Comparison of ENCODE assay signal across 8 cellular contexts in genomic region chr6:33454009-33454946, GRCh38. TPM values are rescaled to one million over a fixed set of nuclear protein-coding genes. Genes with fewer than 3 reads are reported as not detected.
DNase-seq lines count a peak whose midpoint lies in the region; ATAC-seq and TF ChIP-seq lines count a peak whose summit lies in the region.

ZBTB9 (plus strand) TSS chr6:33454576; CDS start chr6:33455101, 525 bp downstream.

- no peaks in the 10 kb centered on the region for H3K9me3 ChIP-seq in CD4-positive, CD25-positive, alpha-beta regulatory T cell (ENCODE audit: control insufficient read depth in 2 of 2, low read length in 2 of 2)
- H3K9me3 ChIP-seq in right lobe of liver: no peaks in the 10 kb centered on the region

- peak within 1 kb of the TSS; percentile 97 to 100 (median 99) for H3K4me3 Mint-ChIP-seq in CD4-positive, CD25-positive, alpha-beta regulatory T cell

- intact Hi-C loops in dorsolateral prefrontal cortex (cut with DNase I): loop anchor here (1.0 to 10.0 kb wide), 7 partner anchors 25 to 341 kb away; partner anchors contain the start of genes CUTA (in 1 of the 2), KIFC1 (in 1 of the 2) and UQCC2 (in 1 of the 2)
- intact Hi-C loops in right lobe of liver (cut with DNase I): no loop called here

- peaks cover 10% of the 10 kb centered on the region for H3K36me3 ChIP-seq in CD4-positive, CD25-positive, alpha-beta regulatory T cell (ENCODE audit: control insufficient read depth, insufficient read depth, low read length)
- H3K36me3 ChIP-seq in right lobe of liver: no peaks in the 10 kb centered on the region

- H3K27ac Mint-ChIP-seq in CD4-positive, CD25-positive, alpha-beta regulatory T cell: peak within 1 kb of the TSS; percentile 91 to 98 (median 96)

- peak; percentile 91 for TF ChIP-seq POLR2A in right lobe of liver (IDR thresholded peaks at IDR 0.05)

- H3K27me3 ChIP-seq in CD4-positive, CD25-positive, alpha-beta regulatory T cell (ENCODE audit: control insufficient read depth, insufficient read depth, low read length): no peaks in the 10 kb centered on the region
- H3K27me3 ChIP-seq in dorsolateral prefrontal cortex (no peaks in the 10 kb centered on the region), right lobe of liver (no peaks in the 10 kb centered on the region)

- DNase-seq in CD4-positive, CD25-positive, alpha-beta regulatory T cell: peak; percentile 93 to 96 (median 94)
- DNase-seq in NCI-H774 (lab: John Stamatoyannopoulos, UW): peak; percentile 96
- DNase-seq in activated CD4-positive, alpha-beta T cell treated with anti-CD3 and anti-CD28 coated beads, Interleukin-2, amount 50 U/mL, for 48 hours: peak; percentile 93 to 96
- DNase-seq in dorsolateral prefrontal cortex: peak; percentile 95 to 99 (median 96)
- peak; percentile 97 for DNase-seq in right lobe of liver
- peak; percentile 95 for DNase-seq in stimulated activated CD4-positive, alpha-beta T cell treated with anti-CD3 and anti-CD28 coated beads, Interleukin-4, amount 100 ng/mL, for 24 hours

- TF ChIP-seq CTCF in dorsolateral prefrontal cortex (IDR thresholded peaks at IDR 0.05 in 54 of 56, conservative IDR thresholded peaks at IDR 0.05 in 2 of 56; ENCODE audit: low read depth in 1 of 56, partially characterized antibody in 56 of 56) (peak in 39 of 56 donors; percentile 9 to 59 (median 32)), right lobe of liver (IDR thresholded peaks at IDR 0.05) (peak in 1 of 4 donors; percentile 6)

- peak within 1 kb of the TSS; percentile 70 for H3K27ac ChIP-seq in CD4-positive, CD25-positive, alpha-beta regulatory T cell (ENCODE audit: insufficient read depth, low read length, poor library complexity, severe bottlenecking)
- H3K27ac ChIP-seq in dorsolateral prefrontal cortex (peak within 1 kb of the TSS in 57 of 59 donors; percentile 7 to 90 (median 73)), right lobe of liver (peak within 1 kb of the TSS; percentile 25 to 58 (median 58))

- peak within 1 kb of the TSS; percentile 88 for H3K4me3 ChIP-seq in CD4-positive, CD25-positive, alpha-beta regulatory T cell (ENCODE audit: low read depth, low read length)
- H3K4me3 ChIP-seq in dorsolateral prefrontal cortex (peak within 1 kb of the TSS; percentile 54 to 99 (median 88)), right lobe of liver (peak within 1 kb of the TSS; percentile 79 to 93 (median 90))

- no peaks in the 10 kb centered on the region for H3K27me3 Mint-ChIP-seq in CD4-positive, CD25-positive, alpha-beta regulatory T cell

- peak; percentile 100 for ATAC-seq in CD4-positive, CD25-positive, alpha-beta regulatory T cell (ENCODE audit: low read depth in 2 of 2)
- ATAC-seq in GM19438 (IDR thresholded peaks at IDR 0.05; ENCODE audit: low read depth, unreplicated experiment): peak; percentile 95
- ATAC-seq in HG03571 (IDR thresholded peaks at IDR 0.05; ENCODE audit: unreplicated experiment): peak; percentile 98
- peak; percentile 98 to 100 (median 99) for ATAC-seq in right lobe of liver

- peaks cover 0 to 2% (median 0%) of the 10 kb centered on the region in 7 donors for H3K9me3 Mint-ChIP-seq in CD4-positive, CD25-positive, alpha-beta regulatory T cell

- H3K36me3 Mint-ChIP-seq in CD4-positive, CD25-positive, alpha-beta regulatory T cell: peaks cover 13% of the 10 kb centered on the region

- 0% methylated on average over 10 of the region's 65 CpGs for WGBS in right lobe of liver (ENCODE audit: insufficient coverage, low coverage, low lambda C conversion rate, missing lambda C conversion rate)

- peaks cover 28% of the 10 kb centered on the region for H3K4me1 ChIP-seq in CD4-positive, CD25-positive, alpha-beta regulatory T cell (ENCODE audit: control insufficient read depth, insufficient read depth, low read length, poor library complexity, severe bottlenecking)
- H3K4me1 ChIP-seq in right lobe of liver: peaks cover 0 to 5% (median 0%) of the 10 kb centered on the region in 4 donors

- H3K4me1 Mint-ChIP-seq in CD4-positive, CD25-positive, alpha-beta regulatory T cell: peaks cover 11 to 49% (median 23%) of the 10 kb centered on the region in 4 donors

RNA-seq across cellular contexts. Expression of gene ZBTB9, which starts in this region (rescaled TPM):
- 8.6 TPM for total RNA-seq in CD4-positive, CD25-positive, alpha-beta regulatory T cell
- polyA plus RNA-seq in CD4-positive, CD25-positive, alpha-beta regulatory T cell: 10 to 100 TPM in 1 of 4 donors, 1 to 10 TPM in 3; 4.5 to 11.7 (median 6.8) TPM
- 10 to 100 TPM in 12 of 120 experiments, 1 to 10 TPM in 108; 1.9 to 15.2 (median 6.9) TPM for total RNA-seq in dorsolateral prefrontal cortex
- 1 to 10 TPM; 2.5 to 3.8 (median 2.9) TPM for total RNA-seq in right lobe of liver

Comparison
In these comparisons a context has a peak if more than half of its experiments do, and no peak if none do; other contexts are left out.
1. Peak in every context shown above with its lines: DNase-seq, ATAC-seq, H3K4me3 ChIP-seq and H3K27ac ChIP-seq.
2. intact Hi-C loops: an anchor here in dorsolateral prefrontal cortex (1.0 to 10.0 kb wide); none called in right lobe of liver.